In genomic region chr11:123584737-123585136, GRCh38 we compare ENCODE assay signal across 21 cellular contexts.
DNase-seq lines count a peak whose midpoint lies in the region; FAIRE-seq and TF ChIP-seq lines count a peak whose summit lies in the region.
"Had no signal": no experiment of that assay in that cellular context is flagged by ENCODE, and none has a peak within 500 bp of the region (broad histone marks: within the 10 kb centered on the region; RNA-seq: fewer than 3 reads in every experiment).

No MANE protein-coding gene starts in this region.

- FAIRE-seq in H1 (lab: Jason Lieb, UNC) (no peak), H54 (lab: Jason Lieb, UNC) (no peak)
- FAIRE-seq: D721Med, G401.6, GM12891, GM19239 had no signal

- H4K5ac ChIP-seq in H9 (ENCODE audit: insufficient read length, low read depth, low read length): no peak overlapping the region
- no peak overlapping the region for H4K5ac ChIP-seq in H1 (ENCODE audit: insufficient read length, low read depth, low read length)

- H2BK20ac ChIP-seq in H9 (ENCODE audit: low read depth, low read length, poor library complexity, severe bottlenecking) (no peak overlapping the region), H1 (ENCODE audit: low read length) (no peak overlapping the region)

- H3K23ac ChIP-seq in H9 (ENCODE audit: insufficient read length, low read depth, low read length) (no peak overlapping the region), H1 (ENCODE audit: insufficient read length) (no peak overlapping the region), neuronal stem cell (ENCODE audit: low read depth, low read length, poor library complexity) (peak overlapping the region; percentile 5)

- DNase-seq in NCI-H82 (lab: John Stamatoyannopoulos, UW): peak; percentile 16
- no peak for DNase-seq in NCI-H82 treated with DMSO at 0.1 percent for 48 hours (lab: John Stamatoyannopoulos, UW; ENCODE audit: unreplicated experiment)
- no peak for DNase-seq in H9
- DNase-seq in H1 (ENCODE audit: low read depth in 1 of 2, low spot score in 2 of 2): no peak
- no peak for DNase-seq in neuronal stem cell (ENCODE audit: low spot score)
- no peak for DNase-seq in H54 (ENCODE audit: insufficient read length, low spot score)
- no peak for DNase-seq in hepatic stellate cell (ENCODE audit: low spot score)
- DNase-seq in stimulated activated CD4-positive, alpha-beta T cell treated with anti-CD3 and anti-CD28 coated beads, Interleukin-4, amount 100 ng/mL, for 4 hours: no peak
- DNase-seq: CD8-positive, alpha-beta T cell; COR-L47; DMS153; DMS79 treated with DMSO at 0.1 percent for 48 hours; EL; IMR-90 had no signal

- H3K36me3 ChIP-seq in H1 (ENCODE audit: control insufficient read depth in 2 of 4, insufficient read depth in 4 of 4, low read length in 3 of 4) (no peaks in the 10 kb centered on the region; a peak in 1 of 8 replicates), neuronal stem cell (replicated peaks in 1 of 2; ENCODE audit: control insufficient read depth in 2 of 2, insufficient read depth in 2 of 2, low read length in 2 of 2) (peaks cover 0 to 5% of the 10 kb centered on the region in 2 donors)

- H4K91ac ChIP-seq in H9 (ENCODE audit: insufficient read length, low read depth, low read length): no peak overlapping the region
- no peak overlapping the region for H4K91ac ChIP-seq in H1 (replicated peaks; ENCODE audit: insufficient read length, low read length)
- no peak overlapping the region for H4K91ac ChIP-seq in neuronal stem cell (ENCODE audit: low read depth, low read length, poor library complexity)

- TF ChIP-seq CTCF in H9 (conservative IDR thresholded peaks at IDR 0.05): no peak
- no peak for TF ChIP-seq CTCF in H1 (IDR thresholded peaks at IDR 0.05; ENCODE audit: control extremely low read depth in 1 of 3, insufficient read depth in 1 of 3, low read depth in 1 of 3, low read length in 3 of 3)

- H3K4me2 ChIP-seq in H9 (ENCODE audit: insufficient read depth, insufficient read length, low read length) (no peak overlapping the region), H1 (ENCODE audit: insufficient read depth in 1 of 2, low read depth in 2 of 2, low read length in 2 of 2) (no peak overlapping the region), neuronal stem cell (ENCODE audit: insufficient read depth, low read length, poor library complexity, severe bottlenecking) (no peak overlapping the region)

- no peak overlapping the region for H3K4me3 ChIP-seq in H1 (ENCODE audit: extremely low read depth in 1 of 4, insufficient read depth in 2 of 4, low read depth in 3 of 4, low read length in 4 of 4)
- H3K4me3 ChIP-seq in neuronal stem cell (ENCODE audit: low read length in 2 of 2): no peak overlapping the region

- H4K20me1 ChIP-seq in H9 (ENCODE audit: control insufficient read depth, insufficient read depth, insufficient read length) (no peaks in the 10 kb centered on the region), H1 (replicated peaks in 1 of 2; ENCODE audit: control insufficient read depth in 1 of 2, insufficient read depth in 2 of 2, low read length in 2 of 2) (peaks cover 0 to 7% of the 10 kb centered on the region in 2 experiments)

- TF ChIP-seq POLR2A in H1 (IDR thresholded peaks at IDR 0.05; ENCODE audit: control extremely low read depth in 1 of 2, low read depth in 2 of 2, low read length in 2 of 2): no peak
- no peak for TF ChIP-seq POLR2A in H54 (IDR thresholded peaks at IDR 0.05; ENCODE audit: low read depth, low read length)

- TF ChIP-seq RAD21 in H1 (IDR thresholded peaks at IDR 0.05 in 1 of 2, conservative IDR thresholded peaks at IDR 0.05 in 1 of 2; ENCODE audit: low read depth in 2 of 2, low read length in 2 of 2): no peak

- H3K79me1 ChIP-seq in H9 (ENCODE audit: insufficient read depth, low read depth, low read length, poor library complexity, severe bottlenecking) (no peaks in the 10 kb centered on the region), H1 (ENCODE audit: low read depth, low read length) (peaks cover 5% of the 10 kb centered on the region; the same call in 1 of the 2 replicates), neuronal stem cell (ENCODE audit: low read depth, low read length) (peaks cover 10% of the 10 kb centered on the region)

- H3K56ac ChIP-seq in H9 (ENCODE audit: insufficient read length, low read depth, low read length) (no peak overlapping the region), H1 (replicated peaks; ENCODE audit: insufficient read length, low read depth, low read length) (no peak overlapping the region)

- H2BK120ac ChIP-seq in H9 (ENCODE audit: low read depth, low read length, poor library complexity, severe bottlenecking) (no peak overlapping the region), H1 (replicated peaks; ENCODE audit: low read depth, low read length) (no peak overlapping the region), neuronal stem cell (ENCODE audit: low read depth, low read length) (no peak overlapping the region)

- peaks cover 28 to 34% of the 10 kb centered on the region in 2 experiments for H3K4me1 Mint-ChIP-seq in H9

- H3K9me3 ChIP-seq in H9 (ENCODE audit: control insufficient read depth, low read depth, low read length): no peaks in the 10 kb centered on the region
- no peaks in the 10 kb centered on the region for H3K9me3 ChIP-seq in H1 (ENCODE audit: insufficient read depth in 2 of 2, low read depth in 1 of 2, low read length in 1 of 2)
- peaks cover 0 to 4% of the 10 kb centered on the region in 2 donors for H3K9me3 ChIP-seq in neuronal stem cell (replicated peaks in 1 of 2; ENCODE audit: control insufficient read depth in 2 of 2, insufficient read depth in 1 of 2, low read depth in 1 of 2, low read length in 2 of 2)

- H3K79me2 ChIP-seq in H9 (ENCODE audit: insufficient read depth, low read length) (no peaks in the 10 kb centered on the region), H1 (ENCODE audit: control insufficient read depth in 1 of 2, insufficient read depth in 2 of 2, low read length in 2 of 2) (no peaks in the 10 kb centered on the region)

- H2AK5ac ChIP-seq in H9 (ENCODE audit: insufficient read length, low read length): no peak overlapping the region
- no peak overlapping the region for H2AK5ac ChIP-seq in H1 (ENCODE audit: low read depth, low read length)
- H2AK5ac ChIP-seq in neuronal stem cell (ENCODE audit: low read depth, low read length): peak overlapping the region; percentile 34

- H2BK15ac ChIP-seq in H9 (ENCODE audit: low read depth, low read length) (no peak overlapping the region), H1 (ENCODE audit: low read length) (no peak overlapping the region), neuronal stem cell (ENCODE audit: low read length) (no peak overlapping the region)

- peaks cover 4 to 5% (median 5%) of the 10 kb centered on the region in 3 experiments; a peak in 6 of 7 replicates for H3K36me3 Mint-ChIP-seq in H9 (ENCODE audit: insufficient read depth in 1 of 3, low read depth in 3 of 3)
- H3K36me3 Mint-ChIP-seq: CD8-positive, alpha-beta T cell had no signal

- H4K8ac ChIP-seq in H9 (replicated peaks; ENCODE audit: insufficient read length, low read depth, low read length) (no peak overlapping the region), H1 (ENCODE audit: extremely low read depth, insufficient read depth, low read length) (no peak overlapping the region; the same call in 1 of the 2 replicates), neuronal stem cell (ENCODE audit: low read depth, low read length) (no peak overlapping the region)

- H3K14ac ChIP-seq in H9 (ENCODE audit: insufficient read depth, low read length) (no peak overlapping the region), H1 (ENCODE audit: insufficient read length) (no peak overlapping the region), neuronal stem cell (ENCODE audit: low read length) (peak overlapping the region; percentile 13)

- no peak overlapping the region for H3T11ph ChIP-seq in H9 (ENCODE audit: low read length)

- H3K18ac ChIP-seq in H9 (ENCODE audit: insufficient read length, low read depth, low read length) (no peak overlapping the region), H1 (ENCODE audit: extremely low read depth, low read length) (no peak overlapping the region), neuronal stem cell (ENCODE audit: low read length) (no peak overlapping the region)

- H2AFZ ChIP-seq in H9 (ENCODE audit: low read length): no peak overlapping the region
- H2AFZ ChIP-seq in H1 (ENCODE audit: low read length): no peak overlapping the region
- H2AFZ ChIP-seq in neuronal stem cell (ENCODE audit: low read length): no peak overlapping the region

- no peak overlapping the region for H3K27ac ChIP-seq in H9 (ENCODE audit: insufficient read length, low read depth, low read length)
- no peak overlapping the region for H3K27ac ChIP-seq in H1 (ENCODE audit: low read depth, low read length)
- H3K27ac ChIP-seq in neuronal stem cell (replicated peaks; ENCODE audit: low read length): no peak overlapping the region
- H3K27ac ChIP-seq: 22Rv1, HL-60 had no signal

- H3K27me3 ChIP-seq in H9 (ENCODE audit: insufficient read depth, low read length) (no peaks in the 10 kb centered on the region), H1 (replicated peaks in 1 of 4; ENCODE audit: control insufficient read depth in 3 of 4, extremely low read depth in 1 of 4, insufficient read depth in 3 of 4, low read length in 3 of 4) (no peaks in the 10 kb centered on the region; a peak in 1 of 7 replicates), neuronal stem cell (ENCODE audit: control insufficient read depth in 3 of 3, insufficient read depth in 3 of 3, low read depth in 1 of 3, low read length in 3 of 3) (peaks cover 0 to 2% (median 0%) of the 10 kb centered on the region in 3 experiments)

- H3K27me3 Mint-ChIP-seq in H9 (ENCODE audit: low read depth): peaks cover 7% of the 10 kb centered on the region

- H2BK12ac ChIP-seq in H9 (ENCODE audit: insufficient read length, low read depth, low read length): no peak overlapping the region
- no peak overlapping the region for H2BK12ac ChIP-seq in H1 (ENCODE audit: low read depth, low read length)
- H2BK12ac ChIP-seq in neuronal stem cell (ENCODE audit: low read length): peak overlapping the region; percentile 7

- H3K4me1 ChIP-seq in H9 (ENCODE audit: insufficient read depth, low read length): no peaks in the 10 kb centered on the region; the same call in 1 of the 2 replicates
- peaks cover 0 to 9% (median under 1%) of the 10 kb centered on the region in 4 experiments; a peak in 4 of 7 replicates for H3K4me1 ChIP-seq in H1 (replicated peaks in 1 of 4; ENCODE audit: control insufficient read depth in 3 of 4, insufficient read depth in 4 of 4, low read length in 3 of 4)
- peaks cover 0 to 29% of the 10 kb centered on the region in 2 donors for H3K4me1 ChIP-seq in neuronal stem cell (ENCODE audit: control insufficient read depth in 2 of 2, insufficient read depth in 1 of 2, low read depth in 1 of 2, low read length in 2 of 2)

- peak overlapping the region in 2 of 3 experiments; percentile 12 to 67; a peak in 3 of 7 replicates for H3K27ac Mint-ChIP-seq in H9
- H3K27ac Mint-ChIP-seq: CD8-positive, alpha-beta T cell had no signal

- no CpG with 5 or more reads among the region's 7 CpGs for WGBS in H9 (ENCODE audit: extremely low coverage, insufficient read length, low lambda C conversion rate)
- 85% methylated on average over 7 of the region's 7 CpGs; no CpG with 5 or more reads in 1 of the 2 experiments for WGBS in H1 (ENCODE audit: extremely low coverage in 1 of 2, insufficient coverage in 1 of 2, insufficient read length in 1 of 2, insufficient replicate concordance in 2 of 2, low coverage in 1 of 2, low lambda C conversion rate in 2 of 2, missing lambda C conversion rate in 1 of 2), 2 experiments
- no CpG with 5 or more reads among the region's 7 CpGs for WGBS in neuronal stem cell (ENCODE audit: extremely low coverage in 2 of 2, insufficient read length in 2 of 2, insufficient replicate concordance in 1 of 2), 2 donors

- H3K23me2 ChIP-seq in H9 (ENCODE audit: insufficient read length, low read depth, low read length, poor library complexity, severe bottlenecking) (no peaks in the 10 kb centered on the region), H1 (ENCODE audit: low read depth, low read length) (peaks cover 4% of the 10 kb centered on the region; the same call in 1 of the 2 replicates)

- no peak for TF ChIP-seq EP300 in H1 (IDR thresholded peaks at IDR 0.05; ENCODE audit: borderline replicate concordance in 1 of 2, low read depth in 2 of 2, low read length in 2 of 2)

- H3K4ac ChIP-seq in H9 (ENCODE audit: low read depth, low read length) (no peak overlapping the region), H1 (replicated peaks; ENCODE audit: insufficient read length, low read depth, low read length) (no peak overlapping the region), neuronal stem cell (ENCODE audit: low read length) (no peak overlapping the region)

- no peak overlapping the region for H3K4me3 Mint-ChIP-seq in H9
- H3K4me3 Mint-ChIP-seq: CD14-positive monocyte; CD8-positive, alpha-beta T cell had no signal

- H2BK5ac ChIP-seq in H9 (ENCODE audit: insufficient read length, low read length): no peak overlapping the region
- peak overlapping the region; percentile 60; the same call in 1 of the 2 replicates for H2BK5ac ChIP-seq in H1 (ENCODE audit: low read depth, low read length)
- peak overlapping the region; percentile 35 for H2BK5ac ChIP-seq in neuronal stem cell (ENCODE audit: low read length)

- CTCF ChIA-PET in H1 (lab: Charles Lee; ENCODE audit: partially characterized antibody): interaction anchor here (0.6 to 2.7 kb wide), 9 partner anchors 8 to 636 kb away, joined by 3 to 13 read pairs (median 3); no protein-coding TSS in a partner anchor

- no peak overlapping the region for H3K9ac ChIP-seq in H9 (ENCODE audit: extremely low read depth, insufficient read length, low read length)
- no peak overlapping the region for H3K9ac ChIP-seq in H1 (replicated peaks in 1 of 4; ENCODE audit: extremely low read depth in 1 of 4, low read depth in 3 of 4, low read length in 3 of 4)
- peak overlapping the region; percentile 39 for H3K9ac ChIP-seq in neuronal stem cell (ENCODE audit: low read depth, low read length, poor library complexity)

- H3K9me3 Mint-ChIP-seq in H9: peaks cover 0 to 3% of the 10 kb centered on the region in 2 experiments; a peak in 1 of 5 replicates
- H3K9me3 Mint-ChIP-seq: CD8-positive, alpha-beta T cell had no signal

- POLR2A ChIA-PET in H1 (lab: Charles Lee; ENCODE audit: partially characterized antibody): interaction anchor here (1.0 kb wide), 1 partner anchor 8 kb away, joined by 4 read pairs; no protein-coding TSS in a partner anchor
